In genomic region chr22:23898006-23898974, GRCh38 we compare ENCODE assay signal across 16 cellular contexts. TPM values are rescaled to one million over a fixed set of nuclear protein-coding genes. Genes with fewer than 3 reads are reported as not detected.
DNase-seq lines count a peak whose midpoint lies in the region; ATAC-seq, FAIRE-seq and TF ChIP-seq lines count a peak whose summit lies in the region.
"Had no signal": no experiment of that assay in that cellular context is flagged by ENCODE, and none has a peak within 500 bp of the region (broad histone marks: within the 10 kb centered on the region; RNA-seq: fewer than 3 reads in every experiment).

No MANE protein-coding gene starts in this region.

- H2BK15ac ChIP-seq in neuronal stem cell (ENCODE audit: low read length) = no peak overlapping the region

- CTCF ChIA-PET in activated CD4-positive, alpha-beta memory T cell treated with anti-CD3 and anti-CD28 coated beads for 36 hours (lab: Charles Lee) = interaction anchor here (0.9 kb wide), 1 partner anchor 12 kb away, joined by 4 read pairs; no protein-coding TSS in a partner anchor
- CTCF ChIA-PET in activated CD4-positive, alpha-beta memory T cell treated with anti-CD3 and anti-CD28 coated beads, Interleukin-2, amount 10 ng/mL, durations not matched to agents 7 days and 5 days (lab: Charles Lee) = no interaction called here
- CTCF ChIA-PET in GM12878 (lab: Yijun Ruan, JAX) = interaction anchor here (1.0 kb wide), 1 partner anchor 22 kb away, joined by 3 read pairs; no protein-coding TSS in a partner anchor

- POLR2A ChIA-PET in activated CD4-positive, alpha-beta memory T cell treated with anti-CD3 and anti-CD28 coated beads for 36 hours (lab: Charles Lee) = no interaction called here
- POLR2A ChIA-PET in activated CD4-positive, alpha-beta memory T cell treated with anti-CD3 and anti-CD28 coated beads, Interleukin-2, amount 10 ng/mL, durations not matched to agents 7 days and 5 days (lab: Charles Lee) = interaction anchor here (1.0 kb wide), 2 partner anchors 16 to 41 kb away, joined by 3 read pairs; partner anchors contain the start of gene SLC2A11
- POLR2A ChIA-PET in GM12878 (lab: Charles Lee) = interaction anchor here (1.7 kb wide), 1 partner anchor 15 kb away, joined by 4 read pairs; no protein-coding TSS in a partner anchor
- POLR2A ChIA-PET in naive thymus-derived CD8-positive, alpha-beta T cell (lab: Charles Lee) = no interaction called here

- no peak for TF ChIP-seq RAD21 in GM12878 (IDR thresholded peaks at IDR 0.05; ENCODE audit: insufficient read depth, low read depth, low read length)

- no peaks in the 10 kb centered on the region for H3K27me3 Mint-ChIP-seq in activated CD4-positive, alpha-beta memory T cell treated with anti-CD3 and anti-CD28 coated beads for 36 hours
- H3K27me3 Mint-ChIP-seq in activated CD4-positive, alpha-beta memory T cell treated with anti-CD3 and anti-CD28 coated beads, Interleukin-2, amount 10 ng/mL, durations not matched to agents 7 days and 5 days = no peaks in the 10 kb centered on the region
- H3K27me3 Mint-ChIP-seq in naive thymus-derived CD8-positive, alpha-beta T cell = no peaks in the 10 kb centered on the region

- H3K9me3 Mint-ChIP-seq in activated CD4-positive, alpha-beta memory T cell treated with anti-CD3 and anti-CD28 coated beads for 36 hours = no peaks in the 10 kb centered on the region
- no peaks in the 10 kb centered on the region for H3K9me3 Mint-ChIP-seq in activated CD4-positive, alpha-beta memory T cell treated with anti-CD3 and anti-CD28 coated beads, Interleukin-2, amount 10 ng/mL, durations not matched to agents 7 days and 5 days
- peaks cover 0 to 2% (median 0%) of the 10 kb centered on the region in 9 donors for H3K9me3 Mint-ChIP-seq in naive thymus-derived CD8-positive, alpha-beta T cell

- H3K18ac ChIP-seq in neuronal stem cell (ENCODE audit: low read length) = no peak overlapping the region

- H3K27me3 ChIP-seq in GM12878 (replicated peaks in 1 of 2; ENCODE audit: control insufficient read depth in 2 of 2, insufficient read depth in 2 of 2, low read length in 1 of 2) (no peaks in the 10 kb centered on the region), neuronal stem cell (ENCODE audit: control insufficient read depth in 3 of 3, insufficient read depth in 3 of 3, low read depth in 1 of 3, low read length in 3 of 3) (no peaks in the 10 kb centered on the region)
- H3K27me3 ChIP-seq: uterus had no signal

- DNase-seq in activated CD4-positive, alpha-beta memory T cell treated with anti-CD3 and anti-CD28 coated beads for 36 hours = no peak
- DNase-seq in activated CD4-positive, alpha-beta memory T cell treated with anti-CD3 and anti-CD28 coated beads, Interleukin-2, amount 10 ng/mL, durations not matched to agents 7 days and 5 days = no peak
- peak; percentile 59 for DNase-seq in NB4 (ENCODE audit: low read depth)
- no peak for DNase-seq in GM12878 (ENCODE audit: low read depth, low spot score)
- no peak for DNase-seq in neuronal stem cell (ENCODE audit: low spot score)
- DNase-seq in naive thymus-derived CD8-positive, alpha-beta T cell = no peak
- DNase-seq in effector CD8-positive, alpha-beta T cell (lab: John Stamatoyannopoulos, UW) = no peak
- DNase-seq: activated CD4-positive, CD25-positive, alpha-beta regulatory T cell; activated naive CD4-positive, alpha-beta T cell treated with Interleukin-2 at 50 U/mL for 16 hours; AML-193; islet precursor cell; small intestine; uterus had no signal

- peak overlapping the region; percentile 23 for H3K23ac ChIP-seq in neuronal stem cell (ENCODE audit: low read depth, low read length, poor library complexity)

- no peak overlapping the region for H4K91ac ChIP-seq in neuronal stem cell (ENCODE audit: low read depth, low read length, poor library complexity)

- peak overlapping the region; percentile 41 for H2AK5ac ChIP-seq in neuronal stem cell (ENCODE audit: low read depth, low read length)

- H2BK120ac ChIP-seq in neuronal stem cell (ENCODE audit: low read depth, low read length) = no peak overlapping the region

- RAD21 ChIA-PET in GM12878 (lab: Charles Lee; ENCODE audit: unreplicated experiment) = no interaction called here

- H3K36me3 ChIP-seq in GM12878 (ENCODE audit: control insufficient read depth in 2 of 2, insufficient read depth in 2 of 2, low read length in 1 of 2) (peaks cover 12 to 23% of the 10 kb centered on the region in 2 experiments), neuronal stem cell (replicated peaks in 1 of 2; ENCODE audit: control insufficient read depth in 2 of 2, insufficient read depth in 2 of 2, low read length in 2 of 2) (peaks cover 21 to 29% of the 10 kb centered on the region in 2 donors)
- H3K36me3 ChIP-seq: uterus had no signal

- TF ChIP-seq POLR2A in NB4 (IDR thresholded peaks at IDR 0.05; ENCODE audit: extremely low read depth, insufficient read length) (no peak), GM12878 (IDR thresholded peaks at IDR 0.05; ENCODE audit: low read depth, low read length) (peak; percentile 36; the same call in 1 of the 2 replicates)

- H3K27ac ChIP-seq in GM12878 (ENCODE audit: control insufficient read depth, insufficient read depth) = no peak overlapping the region
- no peak overlapping the region for H3K27ac ChIP-seq in neuronal stem cell (replicated peaks; ENCODE audit: low read length)
- H3K27ac ChIP-seq: neutrophil, uterus had no signal

- peaks cover 34% of the 10 kb centered on the region for H3K36me3 Mint-ChIP-seq in activated CD4-positive, alpha-beta memory T cell treated with anti-CD3 and anti-CD28 coated beads for 36 hours
- H3K36me3 Mint-ChIP-seq in activated CD4-positive, alpha-beta memory T cell treated with anti-CD3 and anti-CD28 coated beads, Interleukin-2, amount 10 ng/mL, durations not matched to agents 7 days and 5 days (ENCODE audit: low read depth) = peaks cover 42% of the 10 kb centered on the region
- peaks cover 0 to 11% (median 10%) of the 10 kb centered on the region in 3 donors for H3K36me3 Mint-ChIP-seq in naive thymus-derived CD8-positive, alpha-beta T cell

- TF ChIP-seq CTCF in NB4 (IDR thresholded peaks at IDR 0.05; ENCODE audit: low read depth, low read length) (no peak), GM12878 (IDR thresholded peaks at IDR 0.05 in 2 of 3, conservative IDR thresholded peaks at IDR 0.05 in 1 of 3; ENCODE audit: control insufficient read depth in 2 of 3, extremely low read depth in 1 of 3, insufficient read depth in 1 of 3, low read depth in 3 of 3, low read length in 3 of 3) (no peak)

- BruUV-seq in GM12878 (replicated peaks; lab: Mats Ljungman, UMichigan) = no TSS peak

- H3K27ac Mint-ChIP-seq in activated CD4-positive, alpha-beta memory T cell treated with anti-CD3 and anti-CD28 coated beads for 36 hours = peak overlapping the region; percentile 5
- no peak overlapping the region for H3K27ac Mint-ChIP-seq in activated CD4-positive, alpha-beta memory T cell treated with anti-CD3 and anti-CD28 coated beads, Interleukin-2, amount 10 ng/mL, durations not matched to agents 7 days and 5 days
- peak overlapping the region in 3 of 10 donors; percentile 57 to 87 (median 85) for H3K27ac Mint-ChIP-seq in naive thymus-derived CD8-positive, alpha-beta T cell

- WGBS in GM12878 (ENCODE audit: insufficient coverage, insufficient replicate concordance, low lambda C conversion rate, missing lambda C conversion rate) = 45% methylated on average over 8 of the region's 8 CpGs
- no CpG with 5 or more reads among the region's 8 CpGs for WGBS in neuronal stem cell (ENCODE audit: extremely low coverage in 2 of 2, insufficient read length in 2 of 2, insufficient replicate concordance in 1 of 2), 2 donors

- no peak overlapping the region for H3K4me3 ChIP-seq in NB4 (ENCODE audit: low read depth, low read length)
- H3K4me3 ChIP-seq in GM12878 = no peak overlapping the region
- H3K4me3 ChIP-seq in neuronal stem cell (ENCODE audit: low read length in 2 of 2) = no peak overlapping the region
- H3K4me3 ChIP-seq: uterus had no signal

- peaks cover 34% of the 10 kb centered on the region for H3K79me2 ChIP-seq in GM12878 (ENCODE audit: control insufficient read depth, insufficient read depth, low read length)

- H3K4me1 ChIP-seq in GM12878 (ENCODE audit: control insufficient read depth, insufficient read depth, low read length) (peaks cover 9% of the 10 kb centered on the region), neuronal stem cell (ENCODE audit: control insufficient read depth in 2 of 2, insufficient read depth in 1 of 2, low read depth in 1 of 2, low read length in 2 of 2) (peaks cover 5 to 15% of the 10 kb centered on the region in 2 donors)
- H3K4me1 ChIP-seq: uterus had no signal

- H3K9ac ChIP-seq in GM12878 (ENCODE audit: control insufficient read depth, insufficient read depth, low read length) (no peak overlapping the region), neuronal stem cell (ENCODE audit: low read depth, low read length, poor library complexity) (no peak overlapping the region)

- peaks cover 20% of the 10 kb centered on the region for H3K4me1 Mint-ChIP-seq in activated CD4-positive, alpha-beta memory T cell treated with anti-CD3 and anti-CD28 coated beads for 36 hours (ENCODE audit: low read depth)
- H3K4me1 Mint-ChIP-seq in activated CD4-positive, alpha-beta memory T cell treated with anti-CD3 and anti-CD28 coated beads, Interleukin-2, amount 10 ng/mL, durations not matched to agents 7 days and 5 days = peaks cover 25% of the 10 kb centered on the region
- H3K4me1 Mint-ChIP-seq in naive thymus-derived CD8-positive, alpha-beta T cell = peaks cover 16 to 29% (median 25%) of the 10 kb centered on the region in 4 donors

- H3K9me3 ChIP-seq in GM12878 (replicated peaks; ENCODE audit: control insufficient read depth, insufficient read depth, low read length) = no peaks in the 10 kb centered on the region
- peaks cover 0 to 6% of the 10 kb centered on the region in 2 donors for H3K9me3 ChIP-seq in neuronal stem cell (replicated peaks in 1 of 2; ENCODE audit: control insufficient read depth in 2 of 2, insufficient read depth in 1 of 2, low read depth in 1 of 2, low read length in 2 of 2)
- H3K9me3 ChIP-seq: neutrophil, uterus had no signal

- H3K14ac ChIP-seq in neuronal stem cell (ENCODE audit: low read length) = no peak overlapping the region

- peak overlapping the region; percentile 19 for H2BK5ac ChIP-seq in neuronal stem cell (ENCODE audit: low read length)

- H4K8ac ChIP-seq in neuronal stem cell (ENCODE audit: low read depth, low read length) = no peak overlapping the region

- SMC1A ChIA-PET in GM12878 (lab: Charles Lee; ENCODE audit: uncharacterized antibody, unreplicated experiment) = no interaction called here

- H3K4me2 ChIP-seq in GM12878 (ENCODE audit: control insufficient read depth, insufficient read depth) (no peak overlapping the region), neuronal stem cell (ENCODE audit: insufficient read depth, low read length, poor library complexity, severe bottlenecking) (no peak overlapping the region)

- H2BK12ac ChIP-seq in neuronal stem cell (ENCODE audit: low read length) = no peak overlapping the region

- no peak overlapping the region for H3K4me3 Mint-ChIP-seq in activated CD4-positive, alpha-beta memory T cell treated with anti-CD3 and anti-CD28 coated beads for 36 hours
- H3K4me3 Mint-ChIP-seq in activated CD4-positive, alpha-beta memory T cell treated with anti-CD3 and anti-CD28 coated beads, Interleukin-2, amount 10 ng/mL, durations not matched to agents 7 days and 5 days = no peak overlapping the region
- peak overlapping the region in 1 of 10 donors; percentile 7 for H3K4me3 Mint-ChIP-seq in naive thymus-derived CD8-positive, alpha-beta T cell

- FAIRE-seq in GM12878 (lab: Jason Lieb, UNC) = no peak
- FAIRE-seq: colon, small intestine had no signal

- no peak overlapping the region for H2AFZ ChIP-seq in GM12878 (ENCODE audit: control insufficient read depth, low read depth, low read length)
- no peak overlapping the region for H2AFZ ChIP-seq in neuronal stem cell (ENCODE audit: low read length)

- ATAC-seq in GM12878 = no peak
- no peak for ATAC-seq in HG02798 (IDR thresholded peaks at IDR 0.05; ENCODE audit: poor library complexity, unreplicated experiment)
- no peak for ATAC-seq in naive thymus-derived CD8-positive, alpha-beta T cell

- in situ Hi-C loops in GM12878 (cut with MboI) = no loop called here

- H4K20me1 ChIP-seq in GM12878 (ENCODE audit: control insufficient read depth, insufficient read depth) = no peaks in the 10 kb centered on the region

- peaks cover 6% of the 10 kb centered on the region for H3K79me1 ChIP-seq in neuronal stem cell (ENCODE audit: low read depth, low read length)

- H3K4ac ChIP-seq in neuronal stem cell (ENCODE audit: low read length) = no peak overlapping the region

- intact Hi-C loops in activated CD4-positive, alpha-beta memory T cell treated with anti-CD3 and anti-CD28 coated beads for 36 hours (cut with micrococcal nuclease) = loop anchor here (10.0 kb wide), 1 partner anchor 257 kb away; no protein-coding TSS in a partner anchor
- intact Hi-C loops in GM12878 (cut with micrococcal nuclease; ENCODE audit: unreplicated experiment) = no loop called here

- TF ChIP-seq EP300 in GM12878 (IDR thresholded peaks at IDR 0.05; ENCODE audit: borderline replicate concordance in 1 of 2, control insufficient read depth in 1 of 2, low read depth in 2 of 2, low read length in 2 of 2) = no peak

RNA-seq across cellular contexts. Expression of gene MIF, which starts 4.1 kb away (rescaled TPM):
- total RNA-seq in activated CD4-positive, alpha-beta memory T cell treated with anti-CD3 and anti-CD28 coated beads for 36 hours = 1,000 to 10,000 TPM; 1,215 to 1,240 TPM
- 100 to 1,000 TPM; 836 to 882 TPM for total RNA-seq in activated CD4-positive, alpha-beta memory T cell treated with anti-CD3 and anti-CD28 coated beads, Interleukin-2, amount 10 ng/mL, durations not matched to agents 7 days and 5 days
- total RNA-seq in GM12878 (2013; cell fraction: nucleolus; rRNA removed) = 53.3 and 56.6 TPM in 2 replicates
- total RNA-seq in GM12878 (2014; rRNA removed) (737 and 939 TPM in 2 replicates), GM12878 (2014; rRNA removed; fragmentation: Illumina TruSeq; extraction: Trizol) (183 and 215 TPM in 2 replicates), GM12878 (2021) (1,146 and 1,222 TPM in 2 replicates)
- polyA plus RNA-seq in GM12878 (2011; ENCODE audit: low read depth) = 548 TPM
- polyA plus RNA-seq in GM12878 (2011; rRNA removed) (233 and 593 TPM in 2 replicates), GM12878 (2014; fragmentation: Illumina TruSeq; extraction: Trizol) (5.2 and 37.7 TPM in 2 replicates), GM12878 (2014; fragmentation: Nextera tagmentation; extraction: Ambion mirVana) (100 to 1,000 TPM; 188 to 220 TPM), GM12878 (2014; rRNA removed) (1,025 and 1,355 TPM in 2 replicates), GM12878 (2016; fragmentation: Nextera tagmentation; extraction: Ambion mirVana) (1,000 to 10,000 TPM; 2,816 to 2,972 TPM)
- 608 and 1,158 TPM in 2 replicates for polyA plus RNA-seq in GM12878 (2011; cell fraction: cytosol; rRNA removed)
- 459 and 729 TPM in 2 replicates for polyA plus RNA-seq in GM12878 (2011; cell fraction: nucleus; rRNA removed)
- 1,086 and 1,453 TPM in 2 replicates for polyA plus RNA-seq in GM12878 (2012)
- 52.9 and 161 TPM in 2 replicates for polyA minus RNA-seq in GM12878 (2011; rRNA and poly(A)+ RNA removed)
- 306 and 426 TPM in 2 replicates for polyA minus RNA-seq in GM12878 (2011; cell fraction: cytosol; rRNA and poly(A)+ RNA removed)
- polyA minus RNA-seq in GM12878 (2011; cell fraction: nucleus; rRNA and poly(A)+ RNA removed) = 107 and 133 TPM in 2 replicates
- 1,002 TPM for polyA plus RNA-seq in neuronal stem cell (2013, experiment 1 of 2)
- polyA plus RNA-seq in neuronal stem cell (2013, experiment 2 of 2) = 970 TPM
- total RNA-seq in naive thymus-derived CD8-positive, alpha-beta T cell = 100 to 1,000 TPM; 206 to 208 TPM
- polyA plus RNA-seq in naive thymus-derived CD8-positive, alpha-beta T cell = 1,000 to 10,000 TPM; 1,088 to 1,264 (median 1,247) TPM

RNA-seq across cellular contexts. Expression of gene SLC2A11, which starts 40.6 kb away (rescaled TPM):
- total RNA-seq in activated CD4-positive, alpha-beta memory T cell treated with anti-CD3 and anti-CD28 coated beads for 36 hours = 1 to 10 TPM; 6.8 to 8.9 TPM
- total RNA-seq in activated CD4-positive, alpha-beta memory T cell treated with anti-CD3 and anti-CD28 coated beads, Interleukin-2, amount 10 ng/mL, durations not matched to agents 7 days and 5 days = 1 to 10 TPM; 6.5 TPM
- 25.2 and 25.7 TPM in 2 replicates for total RNA-seq in GM12878 (2013; cell fraction: nucleolus; rRNA removed)
- total RNA-seq in GM12878 (2014; rRNA removed) (10.5 and 13.0 TPM in 2 replicates), GM12878 (2014; rRNA removed; fragmentation: Illumina TruSeq; extraction: Trizol) (8.1 and 8.9 TPM in 2 replicates), GM12878 (2021) (12.2 and 15.7 TPM in 2 replicates)
- polyA plus RNA-seq in GM12878 (2011; ENCODE audit: low read depth) = 9.2 TPM
- polyA plus RNA-seq in GM12878 (2011; rRNA removed) (7.5 and 8.4 TPM in 2 replicates), GM12878 (2014; fragmentation: Illumina TruSeq; extraction: Trizol) (8.6 and 13.3 TPM in 2 replicates), GM12878 (2014; fragmentation: Nextera tagmentation; extraction: Ambion mirVana) (1 to 10 TPM in 1 of 2 experiments, under 1 TPM in 1; 0.98 to 2.9 TPM), GM12878 (2014; rRNA removed) (17.7 and 18.3 TPM in 2 replicates), GM12878 (2016; fragmentation: Nextera tagmentation; extraction: Ambion mirVana) (1 to 10 TPM; 8.0 TPM)
- 7.6 and 11.5 TPM in 2 replicates for polyA plus RNA-seq in GM12878 (2011; cell fraction: cytosol; rRNA removed)
- polyA plus RNA-seq in GM12878 (2011; cell fraction: nucleus; rRNA removed) = 16.6 and 19.3 TPM in 2 replicates
- 12.9 and 18.4 TPM in 2 replicates for polyA plus RNA-seq in GM12878 (2012)
- 8.2 and 11.6 TPM in 2 replicates for polyA minus RNA-seq in GM12878 (2011; rRNA and poly(A)+ RNA removed)
- polyA minus RNA-seq in GM12878 (2011; cell fraction: cytosol; rRNA and poly(A)+ RNA removed) = 3.5 and 6.1 TPM in 2 replicates
- 7.7 and 10.9 TPM in 2 replicates for polyA minus RNA-seq in GM12878 (2011; cell fraction: nucleus; rRNA and poly(A)+ RNA removed)
- 11.4 TPM for polyA plus RNA-seq in neuronal stem cell (2013, experiment 1 of 2)
- 10.5 TPM for polyA plus RNA-seq in neuronal stem cell (2013, experiment 2 of 2)
- total RNA-seq in naive thymus-derived CD8-positive, alpha-beta T cell = 10 to 100 TPM; 22.7 to 23.6 TPM
- polyA plus RNA-seq in naive thymus-derived CD8-positive, alpha-beta T cell = 1 to 10 TPM; 3.6 to 8.5 (median 6.3) TPM

RNA-seq across cellular contexts. Expression of gene DERL3, which starts 59.5 kb away (rescaled TPM):
- total RNA-seq in activated CD4-positive, alpha-beta memory T cell treated with anti-CD3 and anti-CD28 coated beads for 36 hours = 1 to 10 TPM; 8.1 to 9.7 TPM
- total RNA-seq in activated CD4-positive, alpha-beta memory T cell treated with anti-CD3 and anti-CD28 coated beads, Interleukin-2, amount 10 ng/mL, durations not matched to agents 7 days and 5 days = 1 to 10 TPM; 7.8 to 8.3 TPM
- total RNA-seq in GM12878 (2013; cell fraction: nucleolus; rRNA removed) = 10.6 and 12.5 TPM in 2 replicates
- 14.6 and 21.0 TPM in 2 replicates for total RNA-seq in GM12878 (2014; rRNA removed)
- total RNA-seq in GM12878 (2014; rRNA removed; fragmentation: Illumina TruSeq; extraction: Trizol) = 8.7 and 9.4 TPM in 2 replicates
- total RNA-seq in GM12878 (2021) = 17.4 and 19.4 TPM in 2 replicates
- polyA plus RNA-seq in GM12878 (2011; ENCODE audit: low read depth) = 9.4 TPM
- polyA plus RNA-seq in GM12878 (2011; rRNA removed) = 2.1 and 5.2 TPM in 2 replicates
- polyA plus RNA-seq in GM12878 (2011; cell fraction: cytosol; rRNA removed) = 10.4 and 15.5 TPM in 2 replicates
- 29.8 and 30.3 TPM in 2 replicates for polyA plus RNA-seq in GM12878 (2011; cell fraction: nucleus; rRNA removed)
- 18.0 and 23.9 TPM in 2 replicates for polyA plus RNA-seq in GM12878 (2012)
- polyA plus RNA-seq in GM12878 (2014; fragmentation: Illumina TruSeq; extraction: Trizol) = 2.3 and 7.4 TPM in 2 replicates
- polyA plus RNA-seq in GM12878 (2014; fragmentation: Nextera tagmentation; extraction: Ambion mirVana) = 1 to 10 TPM; 4.1 to 6.4 TPM
- 28.1 and 29.7 TPM in 2 replicates for polyA plus RNA-seq in GM12878 (2014; rRNA removed)
- polyA plus RNA-seq in GM12878 (2016; fragmentation: Nextera tagmentation; extraction: Ambion mirVana) = 10 to 100 TPM; 49.1 to 52.4 TPM
- 1.8 and 4.4 TPM in 2 replicates for polyA minus RNA-seq in GM12878 (2011; rRNA and poly(A)+ RNA removed)
- polyA minus RNA-seq in GM12878 (2011; cell fraction: cytosol; rRNA and poly(A)+ RNA removed) = 1.1 and 1.6 TPM in 2 replicates
- 3.3 and 4.9 TPM in 2 replicates for polyA minus RNA-seq in GM12878 (2011; cell fraction: nucleus; rRNA and poly(A)+ RNA removed)
- polyA plus RNA-seq in neuronal stem cell (2013, experiment 1 of 2) = 4.2 TPM
- 4.5 TPM for polyA plus RNA-seq in neuronal stem cell (2013, experiment 2 of 2)
- total RNA-seq in naive thymus-derived CD8-positive, alpha-beta T cell = 1 to 10 TPM; 1.7 to 2.0 TPM
- not detected for polyA plus RNA-seq in naive thymus-derived CD8-positive, alpha-beta T cell

Comparison
In these comparisons a context has a peak if more than half of its experiments do, and no peak if none do; other contexts are left out.
1. POLR2A ChIA-PET loops: an anchor here in activated CD4-positive, alpha-beta memory T cell treated with anti-CD3 and anti-CD28 coated beads, Interleukin-2, amount 10 ng/mL, durations not matched to agents 7 days and 5 days (1.0 kb wide) and GM12878 (1.7 kb wide); none called in activated CD4-positive, alpha-beta memory T cell treated with anti-CD3 and anti-CD28 coated beads for 36 hours and naive thymus-derived CD8-positive, alpha-beta T cell.